ENCODE assay signal across 18 cellular contexts in genomic region chr3:152707314-152707713, GRCh38.
DNase-seq lines count a peak whose midpoint lies in the region; ATAC-seq lines count a peak whose summit lies in the region.
"Had no signal": no experiment of that assay in that cellular context is flagged by ENCODE, and none has a peak within 500 bp of the region (broad histone marks: within the 10 kb centered on the region; RNA-seq: fewer than 3 reads in every experiment).

No MANE protein-coding gene starts in this region.

- H3K4me3 ChIP-seq in ACC112 (ENCODE audit: low read depth, low read length), result peak overlapping the region; percentile 37; the same call in 1 of the 2 replicates
- H3K4me3 ChIP-seq in adipocyte (ENCODE audit: low read length), result no peak overlapping the region
- H3K4me3 ChIP-seq: GM23248 had no signal

- H3K27ac ChIP-seq in ACC112 (ENCODE audit: low read depth, low read length), result no peak overlapping the region
- H3K27ac ChIP-seq: GM23248, parathyroid adenoma had no signal

- H2AFZ ChIP-seq in ACC112 (ENCODE audit: low read length, unreplicated experiment), result no peak overlapping the region
- H2AFZ ChIP-seq: GM23248, parathyroid adenoma had no signal

- H3K27me3 ChIP-seq in ACC112 (ENCODE audit: insufficient read depth, low read length) (no peaks in the 10 kb centered on the region), adipocyte (replicated peaks; ENCODE audit: control insufficient read depth, insufficient read depth, low read length) (no peaks in the 10 kb centered on the region)

- no peaks in the 10 kb centered on the region for H3K4me1 ChIP-seq in ACC112 (ENCODE audit: control insufficient read depth, insufficient read depth, low read length, unreplicated experiment)
- H3K4me1 ChIP-seq in adipocyte (ENCODE audit: control insufficient read depth, insufficient read depth, low read length), result peaks cover 4% of the 10 kb centered on the region
- H3K4me1 ChIP-seq: parathyroid adenoma had no signal

- peak; percentile 54 for ATAC-seq in GM19035 (IDR thresholded peaks at IDR 0.05; ENCODE audit: unreplicated experiment)
- ATAC-seq in HG02884 (IDR thresholded peaks at IDR 0.05; ENCODE audit: unreplicated experiment), result peak; percentile 56
- ATAC-seq: activated naive CD4-positive, alpha-beta T cell treated with anti-CD3 and anti-CD28 coated beads, Interleukin-2, amount 50 U/mL, for 72 hours had no signal

- H3K9ac ChIP-seq in adipocyte (ENCODE audit: low read length), result no peak overlapping the region
- H3K9ac ChIP-seq: GM23248, parathyroid adenoma had no signal

- no peaks in the 10 kb centered on the region for H3K79me2 ChIP-seq in ACC112 (ENCODE audit: control insufficient read depth, insufficient read depth, low read length, unreplicated experiment)
- H3K79me2 ChIP-seq: parathyroid adenoma had no signal

- DNase-seq in adipocyte (ENCODE audit: low read depth) (peak; percentile 16), GF-D8 (lab: John Stamatoyannopoulos, UW) (no peak), NCI-H1694 (lab: John Stamatoyannopoulos, UW) (no peak), SHP77 (lab: John Stamatoyannopoulos, UW) (no peak), EL (no peak)
- DNase-seq: activated CD4-positive, CD25-positive, alpha-beta regulatory T cell treated with anti-CD3 and anti-CD28 coated beads, Interleukin-2, amount 50 U/mL, for 72 hours; activated CD8-positive, alpha-beta memory T cell treated with anti-CD3 and anti-CD28 coated beads, Interleukin-2, amount 50 U/mL, for 48 hours; GM23248; kidney glomerular epithelial cell; NCI-H2029; stimulated activated CD4-positive, alpha-beta T cell treated with anti-CD3 and anti-CD28 coated beads, Interleukin-12 subunit alpha, Interleukin-12 subunit beta, amount 100 ng/mL, for 4 hours; substantia nigra; SW 1271 had no signal

- H3K9me3 ChIP-seq in adipocyte (ENCODE audit: control insufficient read depth, low read length), result no peaks in the 10 kb centered on the region

- H3K36me3 ChIP-seq in ACC112 (ENCODE audit: insufficient read depth, low read length) (no peaks in the 10 kb centered on the region), adipocyte (ENCODE audit: control insufficient read depth, insufficient read depth, low read length, severe bottlenecking) (no peaks in the 10 kb centered on the region)
